ENCODE assay signal across 28 cellular contexts in the genomic region with DNA sequence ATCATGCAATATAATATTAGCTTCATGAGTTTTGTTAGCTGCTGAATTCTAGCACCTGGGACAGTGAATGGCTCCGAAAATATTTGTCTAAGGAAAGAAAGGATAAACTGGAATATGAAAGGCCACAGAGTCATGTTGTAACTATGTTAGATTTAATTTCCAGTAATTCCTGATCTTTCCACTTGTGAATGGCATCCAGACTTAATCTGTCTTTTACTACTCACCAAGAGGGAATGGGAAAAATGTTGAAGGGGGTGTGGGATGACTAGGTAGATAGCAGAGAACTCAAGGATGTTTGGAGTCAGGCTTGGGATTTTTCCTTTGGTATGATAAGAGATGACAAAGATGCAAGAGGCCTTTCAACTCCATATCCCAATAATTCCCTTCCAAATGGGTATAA. TPM values are rescaled to one million over a fixed set of nuclear protein-coding genes. Genes with fewer than 3 reads are reported as not detected.
DNase-seq lines count a peak whose midpoint lies in the region; ATAC-seq and TF ChIP-seq lines count a peak whose summit lies in the region.
"Had no signal": no experiment of that assay in that cellular context is flagged by ENCODE, and none has a peak within 500 bp of the region (broad histone marks: within the 10 kb centered on the region; RNA-seq: fewer than 3 reads in every experiment).

No MANE protein-coding gene starts in this region.

- intact Hi-C loops in aorta (cut with DNase I), result loop anchor here (2.0 to 10.0 kb wide), 7 partner anchors 33 to 195 kb away; a partner anchor contains a TSS

- TF ChIP-seq RAD21 in SK-N-SH (IDR thresholded peaks at IDR 0.05; ENCODE audit: low read length), result no peak

- no peaks in the 10 kb centered on the region for H3K27me3 ChIP-seq in SK-N-SH (ENCODE audit: insufficient read depth)
- no peaks in the 10 kb centered on the region for H3K27me3 ChIP-seq in aorta (ENCODE audit: control insufficient read depth in 1 of 2, insufficient read depth in 2 of 2, low read length in 1 of 2)
- H3K27me3 ChIP-seq: right lobe of liver, SJCRH30 had no signal

- no peak for TF ChIP-seq CTCF in SK-N-SH (IDR thresholded peaks at IDR 0.05)

- 33% methylated on average over 1 of the region's 1 CpG for WGBS in SK-N-SH (ENCODE audit: low lambda C conversion rate)
- 52 to 53% methylated on average over 1 of the region's 1 CpG for WGBS in aorta, 2 donors

- H3K36me3 ChIP-seq in SK-N-SH (replicated peaks in 1 of 2; ENCODE audit: control insufficient read depth in 1 of 2, insufficient read depth in 2 of 2, low read length in 1 of 2) (no peaks in the 10 kb centered on the region), aorta (ENCODE audit: control insufficient read depth in 1 of 2, insufficient read depth in 2 of 2, low read length in 1 of 2) (peaks cover 0 to 3% of the 10 kb centered on the region in 2 donors)
- H3K36me3 ChIP-seq: SJCRH30 had no signal

- POLR2A ChIA-PET in SK-N-SH (lab: Yijun Ruan, JAX), result no interaction called here

- H3K9me2 ChIP-seq in SK-N-SH, result no peaks in the 10 kb centered on the region

- H2AFZ ChIP-seq in SK-N-SH (ENCODE audit: low read depth), result peak overlapping the region; percentile 8; the same call in 1 of the 2 replicates

- H3K9ac ChIP-seq in SK-N-SH, result no peak overlapping the region

- DNase-seq in SK-N-SH (no peak), astrocyte of the hippocampus (ENCODE audit: low read depth, low spot score) (peak; percentile 43), iris pigment epithelial cell (ENCODE audit: low read depth) (peak; percentile 20), aorta (no peak)
- no peak for DNase-seq in stimulated activated CD4-positive, alpha-beta T cell treated with anti-CD3 and anti-CD28 coated beads, Interleukin-4, amount 100 ng/mL, for 4 hours
- DNase-seq in central memory CD4-positive, alpha-beta T cell, result no peak
- DNase-seq: activated CD4-positive, alpha-beta T cell treated with anti-CD3 and anti-CD28 coated beads, Interleukin-2, amount 50 U/mL, for 48 hours; activated CD4-positive, CD25-positive, alpha-beta regulatory T cell; activated naive CD4-positive, alpha-beta T cell treated with anti-CD3 and anti-CD28 coated beads, Interleukin-2, amount 10 ng/mL, durations not matched to agents 7 days and 5 days; amygdala; Kasumi-1; MV-4-11; NCI-H146; right lobe of liver; SJCRH30; stimulated activated naive CD4-positive, alpha-beta T cell had no signal

- H3K79me2 ChIP-seq in SK-N-SH (ENCODE audit: insufficient read depth), result no peaks in the 10 kb centered on the region

- CTCF ChIA-PET in SK-N-SH (lab: Yijun Ruan, JAX), result no interaction called here

- TF ChIP-seq EP300 in SK-N-SH (IDR thresholded peaks at IDR 0.05; ENCODE audit: borderline replicate concordance in 1 of 2, low read depth in 1 of 2, low read length in 1 of 2), result no peak

- no peaks in the 10 kb centered on the region for H3K4me1 ChIP-seq in SK-N-SH (ENCODE audit: control insufficient read depth in 1 of 2, insufficient read depth in 2 of 2, low read depth in 1 of 2, low read length in 1 of 2)
- peaks cover 2 to 4% of the 10 kb centered on the region in 2 donors for H3K4me1 ChIP-seq in aorta (ENCODE audit: control insufficient read depth in 1 of 2, insufficient read depth in 2 of 2, low read length in 2 of 2)
- H3K4me1 ChIP-seq: SJCRH30 had no signal

- H3K4me3 ChIP-seq in SK-N-SH (ENCODE audit: low read depth in 2 of 2, low read length in 1 of 2) (no peak overlapping the region; a peak in 1 of 4 replicates), aorta (ENCODE audit: low read length in 2 of 2) (no peak overlapping the region)
- H3K4me3 ChIP-seq: right lobe of liver, SJCRH30 had no signal

- H4K20me1 ChIP-seq in SK-N-SH (ENCODE audit: insufficient read depth), result no peaks in the 10 kb centered on the region

- H3F3A ChIP-seq in SK-N-SH (replicated peaks; ENCODE audit: insufficient read depth), result no peaks in the 10 kb centered on the region

- H3K9me3 ChIP-seq in SK-N-SH, result no peaks in the 10 kb centered on the region
- H3K9me3 ChIP-seq in aorta (ENCODE audit: control insufficient read depth, low read length), result no peaks in the 10 kb centered on the region
- H3K9me3 ChIP-seq: right lobe of liver, SJCRH30 had no signal

- H3K4me2 ChIP-seq in SK-N-SH, result no peak overlapping the region

- H3K27ac ChIP-seq in SK-N-SH (ENCODE audit: low read depth in 2 of 2, low read length in 1 of 2) (no peak overlapping the region), aorta (ENCODE audit: low read depth in 1 of 2, low read length in 2 of 2) (peak overlapping the region; percentile 47 to 78)
- H3K27ac ChIP-seq: 22Rv1, HL-60, SJCRH30 had no signal

- ATAC-seq in SK-N-SH treated with all-trans-retinoic acid at 6 μM for 48 hours, result no peak
- ATAC-seq in aorta (ENCODE audit: low FRiP score), result no peak
- ATAC-seq in HG02623 (IDR thresholded peaks at IDR 0.05; ENCODE audit: unreplicated experiment), result no peak
- ATAC-seq: HCT116, HepG2, right lobe of liver had no signal

TF ChIP-seq in SK-N-SH, 30 proteins besides CTCF, POLR2A, EP300 and RAD21:
- no peak for TF ChIP-seq FOXJ3 (CRISPR knock-in tag; IDR thresholded peaks at IDR 0.05)
- TF ChIP-seq FOXM1 (IDR thresholded peaks at IDR 0.05; ENCODE audit: low read depth), result no peak
- no peak for TF ChIP-seq TEAD4 (IDR thresholded peaks at IDR 0.05; ENCODE audit: borderline replicate concordance, insufficient read depth)

TF ChIP-seq in SK-N-SH treated with all-trans-retinoic acid at 6 μM for 48 hours, 23 proteins besides CTCF, POLR2A, EP300 and RAD21:
- TF ChIP-seq CSDC2 (CRISPR knock-in tag; IDR thresholded peaks at IDR 0.05), result no peak
- TF ChIP-seq ESRRG (CRISPR knock-in tag; IDR thresholded peaks at IDR 0.05), result no peak
- TF ChIP-seq ISL1 (CRISPR knock-in tag; IDR thresholded peaks at IDR 0.05), result no peak
- no peak for TF ChIP-seq ZNF565 (CRISPR knock-in tag; conservative IDR thresholded peaks at IDR 0.05; ENCODE audit: low read depth)
- TF ChIP-seq GLIS3 (CRISPR knock-in tag; IDR thresholded peaks at IDR 0.05), result no peak
- no peak for TF ChIP-seq TOX (CRISPR knock-in tag; IDR thresholded peaks at IDR 0.05; ENCODE audit: borderline replicate concordance)
- no peak for TF ChIP-seq SNAI2 (CRISPR knock-in tag; IDR thresholded peaks at IDR 0.05)
- no peak for TF ChIP-seq ZNF70 (CRISPR knock-in tag; IDR thresholded peaks at IDR 0.05)
- TF ChIP-seq, protein P1, sequence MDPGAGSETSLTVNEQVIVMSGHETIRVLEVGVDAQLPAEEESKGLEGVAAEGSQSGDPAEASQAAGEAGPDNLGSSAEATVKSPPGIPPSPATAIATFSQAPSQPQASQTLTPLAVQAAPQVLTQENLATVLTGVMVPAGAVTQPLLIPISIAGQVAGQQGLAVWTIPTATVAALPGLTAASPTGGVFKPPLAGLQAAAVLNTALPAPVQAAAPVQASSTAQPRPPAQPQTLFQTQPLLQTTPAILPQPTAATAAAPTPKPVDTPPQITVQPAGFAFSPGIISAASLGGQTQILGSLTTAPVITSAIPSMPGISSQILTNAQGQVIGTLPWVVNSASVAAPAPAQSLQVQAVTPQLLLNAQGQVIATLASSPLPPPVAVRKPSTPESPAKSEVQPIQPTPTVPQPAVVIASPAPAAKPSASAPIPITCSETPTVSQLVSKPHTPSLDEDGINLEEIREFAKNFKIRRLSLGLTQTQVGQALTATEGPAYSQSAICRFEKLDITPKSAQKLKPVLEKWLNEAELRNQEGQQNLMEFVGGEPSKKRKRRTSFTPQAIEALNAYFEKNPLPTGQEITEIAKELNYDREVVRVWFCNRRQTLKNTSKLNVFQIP (CRISPR knock-in tag; IDR thresholded peaks at IDR 0.05; ENCODE audit: borderline replicate concordance, low read depth), result no peak
- no peak for TF ChIP-seq PPARA (CRISPR knock-in tag; IDR thresholded peaks at IDR 0.05; ENCODE audit: borderline replicate concordance)
- no peak for TF ChIP-seq ZFP3 (CRISPR knock-in tag; IDR thresholded peaks at IDR 0.05)
- TF ChIP-seq, protein P2, sequence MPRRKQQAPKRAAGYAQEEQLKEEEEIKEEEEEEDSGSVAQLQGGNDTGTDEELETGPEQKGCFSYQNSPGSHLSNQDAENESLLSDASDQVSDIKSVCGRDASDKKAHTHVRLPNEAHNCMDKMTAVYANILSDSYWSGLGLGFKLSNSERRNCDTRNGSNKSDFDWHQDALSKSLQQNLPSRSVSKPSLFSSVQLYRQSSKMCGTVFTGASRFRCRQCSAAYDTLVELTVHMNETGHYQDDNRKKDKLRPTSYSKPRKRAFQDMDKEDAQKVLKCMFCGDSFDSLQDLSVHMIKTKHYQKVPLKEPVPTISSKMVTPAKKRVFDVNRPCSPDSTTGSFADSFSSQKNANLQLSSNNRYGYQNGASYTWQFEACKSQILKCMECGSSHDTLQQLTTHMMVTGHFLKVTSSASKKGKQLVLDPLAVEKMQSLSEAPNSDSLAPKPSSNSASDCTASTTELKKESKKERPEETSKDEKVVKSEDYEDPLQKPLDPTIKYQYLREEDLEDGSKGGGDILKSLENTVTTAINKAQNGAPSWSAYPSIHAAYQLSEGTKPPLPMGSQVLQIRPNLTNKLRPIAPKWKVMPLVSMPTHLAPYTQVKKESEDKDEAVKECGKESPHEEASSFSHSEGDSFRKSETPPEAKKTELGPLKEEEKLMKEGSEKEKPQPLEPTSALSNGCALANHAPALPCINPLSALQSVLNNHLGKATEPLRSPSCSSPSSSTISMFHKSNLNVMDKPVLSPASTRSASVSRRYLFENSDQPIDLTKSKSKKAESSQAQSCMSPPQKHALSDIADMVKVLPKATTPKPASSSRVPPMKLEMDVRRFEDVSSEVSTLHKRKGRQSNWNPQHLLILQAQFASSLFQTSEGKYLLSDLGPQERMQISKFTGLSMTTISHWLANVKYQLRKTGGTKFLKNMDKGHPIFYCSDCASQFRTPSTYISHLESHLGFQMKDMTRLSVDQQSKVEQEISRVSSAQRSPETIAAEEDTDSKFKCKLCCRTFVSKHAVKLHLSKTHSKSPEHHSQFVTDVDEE (CRISPR knock-in tag; IDR thresholded peaks at IDR 0.05), result no peak
- TF ChIP-seq ZNF8 (CRISPR knock-in tag; IDR thresholded peaks at IDR 0.05), result no peak
- TF ChIP-seq BACH2 (CRISPR knock-in tag; IDR thresholded peaks at IDR 0.05; ENCODE audit: borderline replicate concordance), result no peak
TF ChIP-seq in SK-N-SH treated with all-trans-retinoic acid at 6 μM for 48 hours: peak in this region for 0.

RNA-seq across cellular contexts. Expression of a gene that starts 9.4 kb away (rescaled TPM):
- not detected in 2 replicates for polyA plus RNA-seq in SK-N-SH (2012; rRNA removed)
- polyA plus RNA-seq in SK-N-SH (2012; cell fraction: cytosol; rRNA removed), result not detected in 2 replicates
- not detected in 2 replicates for polyA plus RNA-seq in SK-N-SH (2012; cell fraction: nucleus; rRNA removed)
- under 1 TPM; 0.26 to 0.84 TPM for total RNA-seq in aorta
- 1 to 10 TPM in 1 of 2 donors, under 1 TPM in 1; 0.36 to 6.3 TPM for polyA plus RNA-seq in aorta
- total RNA-seq: dermis microvascular lymphatic vessel endothelial cell; lung microvascular endothelial cell; NCI-H460; RPMI7951; SJCRH30; T-helper 1 cell treated with Interleukin-12 subunit alpha and Interleukin-12 subunit beta and Interleukin-4 antibody, amounts not matched to agents 30 ng/mL and 1 ng/mL, for 36 hours; temporal lobe had no signal

Comparison
In these comparisons a context has a peak if more than half of its experiments do, and no peak if none do; other contexts are left out.
1. DNase-seq: peak in astrocyte of the hippocampus (single experiment) and iris pigment epithelial cell (single experiment); none in SK-N-SH (single experiment), aorta (0 of 2), stimulated activated CD4-positive, alpha-beta T cell treated with anti-CD3 and anti-CD28 coated beads, Interleukin-4, amount 100 ng/mL, for 4 hours (0 of 2) and central memory CD4-positive, alpha-beta T cell (single experiment).
2. H3K27ac ChIP-seq: peak in aorta (2 of 2); none in SK-N-SH (0 of 2).